9 cellular contexts compared by ENCODE assay signal in genomic region chr2:218858671-218859555, GRCh38. TPM values are rescaled to one million over a fixed set of nuclear protein-coding genes. Genes with fewer than 3 reads are reported as not detected.
A peak's percentile ranks its signal among the peaks of the same experiment; 100 is the strongest.
DNase-seq lines count a peak whose midpoint lies in the region; TF ChIP-seq lines count a peak whose summit lies in the region.
"Had no signal": no experiment of that assay in that cellular context is flagged by ENCODE, and none has a peak within 500 bp of the region (broad histone marks: within the 10 kb centered on the region; RNA-seq: fewer than 3 reads in every experiment).

No MANE protein-coding gene starts in this region.

- TF ChIP-seq CTCF in GM13977 (IDR thresholded peaks at IDR 0.05; ENCODE audit: extremely low read depth, insufficient read depth, missing control alignments) (no peak), hepatocyte (IDR thresholded peaks at IDR 0.05; ENCODE audit: poor library complexity) (no peak), GM10248 (IDR thresholded peaks at IDR 0.05; ENCODE audit: control extremely low read depth, extremely low read depth, low read depth, missing control alignments) (no peak)

- H3K9me2 ChIP-seq in hepatocyte (replicated peaks; ENCODE audit: insufficient read depth) = no peaks in the 10 kb centered on the region

- peak overlapping the region; percentile 84 for H3K4me2 ChIP-seq in hepatocyte

- no peaks in the 10 kb centered on the region for H3K79me2 ChIP-seq in hepatocyte

- CTCF ChIA-PET in GM10248 (lab: Yijun Ruan, JAX) = interaction anchor here (1.2 to 3.4 kb wide), 7 partner anchors 10 to 179 kb away, joined by 3 to 15 read pairs (median 3); no protein-coding TSS in a partner anchor

- peak; percentile 29 for DNase-seq in GM13977 (ENCODE audit: low spot score)
- DNase-seq in SJCRH30 = no peak
- no peak for DNase-seq in hepatocyte (ENCODE audit: low spot score)
- DNase-seq in skeletal muscle cell (ENCODE audit: low read depth) = no peak
- no peak for DNase-seq in stimulated activated CD4-positive, alpha-beta T cell treated with anti-CD3 and anti-CD28 coated beads, Interleukin-2, amount 100 ng/mL, for 24 hours
- no peak for DNase-seq in NCI-H510A (lab: John Stamatoyannopoulos, UW)
- DNase-seq in GM10248 (ENCODE audit: extremely low spot score) = no peak
- DNase-seq: stimulated activated CD4-positive, alpha-beta T cell treated with anti-CD3 and anti-CD28 coated beads, Interleukin-4, amount 100 ng/mL, for 4 hours had no signal

- in situ Hi-C loops in GM13977 (cut with MboI; ENCODE audit: low pct_unique_long_range_greater_than_20kb, low sequenced_read_pairs, unreplicated experiment) = no loop called here

- H3K9me3 ChIP-seq in SJCRH30 (replicated peaks) (no peaks in the 10 kb centered on the region), hepatocyte (ENCODE audit: low read depth) (no peaks in the 10 kb centered on the region)

- peak overlapping the region; percentile 22; the same call in 1 of the 2 replicates for H3K4me3 ChIP-seq in SJCRH30
- H3K4me3 ChIP-seq in hepatocyte = no peak overlapping the region
- H3K4me3 ChIP-seq in skeletal muscle cell (ENCODE audit: low read depth, low read length) = peak overlapping the region; percentile 17
- H3K4me3 ChIP-seq: lung had no signal

- H3K4me1 ChIP-seq in SJCRH30 (peaks cover 31% of the 10 kb centered on the region), hepatocyte (ENCODE audit: insufficient read depth) (peaks cover 23% of the 10 kb centered on the region)

- H3K27ac ChIP-seq in SJCRH30 (no peak overlapping the region), hepatocyte (no peak overlapping the region)

- no peaks in the 10 kb centered on the region for H4K20me1 ChIP-seq in hepatocyte (ENCODE audit: insufficient read depth, poor library complexity, severe bottlenecking)

- POLR2A ChIA-PET in GM10248 (lab: Yijun Ruan, JAX) = no interaction called here

- no peaks in the 10 kb centered on the region for H3K36me3 ChIP-seq in SJCRH30
- H3K36me3 ChIP-seq in hepatocyte (replicated peaks; ENCODE audit: insufficient read depth, low read depth) = no peaks in the 10 kb centered on the region

- H3K27me3 ChIP-seq in SJCRH30 = peaks cover 12% of the 10 kb centered on the region; the same call in 1 of the 2 replicates
- peaks cover 86% of the 10 kb centered on the region for H3K27me3 ChIP-seq in hepatocyte

- WGBS in hepatocyte (ENCODE audit: low lambda C conversion rate, missing lambda C conversion rate) = 5% methylated on average over 29 of the region's 51 CpGs

- no peak overlapping the region for H2AFZ ChIP-seq in hepatocyte

RNA-seq across cellular contexts. Expression of gene WNT6, which starts 0.7 kb away (rescaled TPM):
- 0.08 and 0.10 TPM in 2 replicates for total RNA-seq in SJCRH30 (2014; rRNA removed; shearing (Covaris generic))
- total RNA-seq in hepatocyte = 7.1 and 11.3 TPM in 2 replicates
- polyA plus RNA-seq in hepatocyte = 22.8 and 39.3 TPM in 2 replicates

RNA-seq across cellular contexts. Expression of gene WNT10A, which starts 21.7 kb away (rescaled TPM):
- 0.10 and 0.28 TPM in 2 replicates for total RNA-seq in SJCRH30 (2014; rRNA removed; shearing (Covaris generic))
- 1.9 and 2.3 TPM in 2 replicates for total RNA-seq in hepatocyte
- 1.9 and 5.7 TPM in 2 replicates for polyA plus RNA-seq in hepatocyte

RNA-seq across cellular contexts. Expression of gene PRKAG3, which starts 27.3 kb away (rescaled TPM):
- 0.13 and 0.16 TPM in 2 replicates for total RNA-seq in SJCRH30 (2014; rRNA removed; shearing (Covaris generic))
- not detected in 2 replicates for total RNA-seq in hepatocyte
- polyA plus RNA-seq in hepatocyte = 0.23 TPM in 1 of 2 replicates, not detected in the other
- total RNA-seq: lung had no signal
